In genomic region chr17:34755981-34756669, GRCh38 we compare ENCODE assay signal across 1 cellular context.
TF ChIP-seq lines count a peak whose summit lies in the region.

No MANE protein-coding gene starts in this region.

TF ChIP-seq in H1, 55 proteins besides CTCF, POLR2A, EP300 and RAD21 (continued from another document):
- TF ChIP-seq TAF1 (IDR thresholded peaks at IDR 0.05; ENCODE audit: low read depth, low read length) = no peak
- TF ChIP-seq JUN (IDR thresholded peaks at IDR 0.05; ENCODE audit: low read depth, low read length) = no peak
- TF ChIP-seq RXRA (IDR thresholded peaks at IDR 0.05; ENCODE audit: insufficient read depth, low read depth, low read length) = no peak
- TF ChIP-seq SP1 (IDR thresholded peaks at IDR 0.05; ENCODE audit: low read depth, low read length) = no peak
- TF ChIP-seq POU5F1 (IDR thresholded peaks at IDR 0.05; ENCODE audit: low read depth, low read length) = no peak
- TF ChIP-seq CHD1 (IDR thresholded peaks at IDR 0.05; ENCODE audit: low read depth, low read length) = no peak
- no peak for TF ChIP-seq BCL11A (IDR thresholded peaks at IDR 0.05; ENCODE audit: low read depth in 2 of 2, low read length in 2 of 2)
- no peak for TF ChIP-seq TBP (IDR thresholded peaks at IDR 0.05; ENCODE audit: low read depth, low read length)
- TF ChIP-seq PHF8 (conservative IDR thresholded peaks at IDR 0.05; ENCODE audit: low read depth, low read length) = no peak
TF ChIP-seq in H1: peak in this region for 0.
